Comparison of ENCODE assay signal across 8 cellular contexts in the genomic region with DNA sequence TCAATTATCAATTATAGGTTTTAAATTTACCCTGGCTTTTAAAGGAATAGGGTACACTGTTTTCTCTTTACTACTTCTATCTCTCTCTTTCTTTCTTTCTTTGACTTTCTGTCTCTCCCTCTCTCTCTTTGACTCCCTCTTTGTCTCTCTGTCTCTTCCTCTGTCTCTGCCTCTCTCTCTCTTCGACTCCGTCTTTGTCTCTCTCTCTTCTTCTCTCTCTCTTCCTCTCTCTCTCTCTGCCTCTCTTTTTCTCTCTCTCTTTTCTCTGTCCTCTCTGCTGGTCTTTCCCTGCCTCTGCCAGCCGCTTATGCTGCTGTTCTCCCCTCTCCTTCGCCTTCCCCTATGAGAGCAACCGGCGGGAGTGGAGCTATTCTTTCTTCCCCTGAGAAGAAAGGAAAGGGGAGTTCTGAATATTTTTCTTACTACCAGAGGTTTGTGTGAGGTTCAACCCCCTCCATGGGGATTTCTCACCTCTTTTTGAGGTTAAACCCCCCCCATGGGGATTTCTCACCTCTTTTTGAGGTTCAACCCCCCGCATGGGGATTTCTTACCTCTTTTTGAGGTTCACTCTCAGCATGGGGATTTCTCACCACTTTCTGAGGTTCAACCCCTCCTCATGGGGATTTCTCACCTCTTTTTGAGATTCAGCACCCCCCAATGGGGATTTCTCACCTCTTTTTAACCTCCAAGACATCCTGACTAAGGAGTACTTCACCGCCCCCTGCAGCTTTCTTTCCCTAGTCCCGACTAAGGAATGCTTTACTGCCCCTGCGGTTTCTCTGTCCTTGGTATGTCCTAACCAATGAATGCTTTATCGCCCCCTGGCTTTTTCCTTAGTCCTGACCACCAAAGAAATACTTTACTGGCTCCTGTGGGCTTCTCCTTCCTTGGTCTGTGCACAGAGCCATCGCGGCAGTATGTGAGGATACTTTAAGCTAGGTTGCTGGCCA. TPM values are rescaled to one million over a fixed set of nuclear protein-coding genes. Genes with fewer than 3 reads are reported as not detected.
DNase-seq lines count a peak whose midpoint lies in the region; ATAC-seq and TF ChIP-seq lines count a peak whose summit lies in the region.
"Had no signal": no experiment of that assay in that cellular context is flagged by ENCODE, and none has a peak within 500 bp of the region (broad histone marks: within the 10 kb centered on the region; RNA-seq: fewer than 3 reads in every experiment).

No MANE protein-coding gene starts in this region.

- no peaks in the 10 kb centered on the region for H3K9me3 ChIP-seq in GM23248 (ENCODE audit: low read depth)
- H3K9me3 ChIP-seq: SJSA1 had no signal

- no peak overlapping the region for H3K4me3 Mint-ChIP-seq in effector memory CD8-positive, alpha-beta T cell

- H3K27me3 ChIP-seq in GM23248 (replicated peaks; ENCODE audit: insufficient read depth) = no peaks in the 10 kb centered on the region
- H3K27me3 ChIP-seq: SJSA1 had no signal

- no peak for TF ChIP-seq CTCF in coronary artery (IDR thresholded peaks at IDR 0.05)

- H3F3A ChIP-seq in GM23248 (ENCODE audit: insufficient read depth) = no peaks in the 10 kb centered on the region

- no peaks in the 10 kb centered on the region for H3K9me2 ChIP-seq in GM23248 (ENCODE audit: insufficient read depth)

- H3K4me1 ChIP-seq in GM23248 (ENCODE audit: insufficient read depth) = 0 out of 2 replicates have a peak, but pooled peaks cover 2% of the 10 kb centered on the region

- in situ Hi-C loops in GM23248 (cut with MboI) = no loop called here

- H3K9me3 Mint-ChIP-seq in effector memory CD8-positive, alpha-beta T cell = no peaks in the 10 kb centered on the region

- no peaks in the 10 kb centered on the region for H4K20me1 ChIP-seq in GM23248 (ENCODE audit: insufficient read depth)

- H3K9ac ChIP-seq in GM23248 = no peak overlapping the region

- H3K27ac Mint-ChIP-seq in effector memory CD8-positive, alpha-beta T cell = peak overlapping the region in 1 of 2 donors; percentile 42

- DNase-seq in GM23248 = peak; percentile 20
- peak; percentile 3 for DNase-seq in T-helper 9 cell
- DNase-seq in effector memory CD8-positive, alpha-beta T cell = peak; percentile 25 to 27 (median 26)
- peak; percentile 3 to 8 for DNase-seq in stimulated activated CD8-positive, alpha-beta memory T cell treated with anti-CD3 and anti-CD28 coated beads, Interleukin-2, amount 100 ng/mL, for 48 hours (ENCODE audit: low read depth in 2 of 2)
- DNase-seq in NAMALWA (ENCODE audit: low spot score) = no peak
- DNase-seq in coronary artery (ENCODE audit: low spot score) = no peak

- no peaks in the 10 kb centered on the region for H3K27me3 Mint-ChIP-seq in effector memory CD8-positive, alpha-beta T cell

- peaks cover 7% of the 10 kb centered on the region for H3K36me3 Mint-ChIP-seq in effector memory CD8-positive, alpha-beta T cell (ENCODE audit: insufficient read depth)

- no peak overlapping the region for H3K4me3 ChIP-seq in GM23248
- H3K4me3 ChIP-seq in coronary artery = no peak overlapping the region
- H3K4me3 ChIP-seq: SJSA1 had no signal

- WGBS in GM23248 (ENCODE audit: low coverage in 1 of 2, low lambda C conversion rate in 2 of 2, missing lambda C conversion rate in 2 of 2), 2 experiments = 88 to 93% methylated on average over 13 of the region's 13 CpGs

- no peaks in the 10 kb centered on the region for H3K36me3 ChIP-seq in GM23248 (ENCODE audit: low read depth)
- H3K36me3 ChIP-seq: SJSA1 had no signal

- H3K4me1 Mint-ChIP-seq in effector memory CD8-positive, alpha-beta T cell (ENCODE audit: low read depth in 2 of 2) = peaks cover 9 to 17% of the 10 kb centered on the region in 2 donors

- ATAC-seq in effector memory CD8-positive, alpha-beta T cell (replicated peaks) = peak; percentile 89
- ATAC-seq in HG03097 (IDR thresholded peaks at IDR 0.05; ENCODE audit: low FRiP score, unreplicated experiment) = no peak

- no peak overlapping the region for H2AFZ ChIP-seq in GM23248

- no peaks in the 10 kb centered on the region for H3K79me2 ChIP-seq in GM23248 (ENCODE audit: insufficient read depth)

- H3K27ac ChIP-seq in GM23248 (no peak overlapping the region), coronary artery (no peak overlapping the region)
- H3K27ac ChIP-seq: SJSA1 had no signal

- no peak overlapping the region for H3K4me2 ChIP-seq in GM23248 (ENCODE audit: unreplicated experiment)

RNA-seq across cellular contexts. Expression of gene DDHD1, which starts 27.4 kb away (rescaled TPM):
- 15.8 and 16.8 TPM in 2 replicates for total RNA-seq in GM23248 (2014; rRNA removed; shearing (Covaris generic))
- polyA plus RNA-seq in GM23248 (2016; fragmentation: Nextera tagmentation; extraction: Ambion mirVana) = 8.6 and 10.5 TPM in 2 replicates

Comparison
In these comparisons a context has a peak if more than half of its experiments do, and no peak if none do; other contexts are left out.
1. DNase-seq: peak in GM23248 (single experiment), T-helper 9 cell (single experiment), effector memory CD8-positive, alpha-beta T cell (3 of 3) and stimulated activated CD8-positive, alpha-beta memory T cell treated with anti-CD3 and anti-CD28 coated beads, Interleukin-2, amount 100 ng/mL, for 48 hours (2 of 2); none in NAMALWA (single experiment) and coronary artery (single experiment).